Comparison of ENCODE assay signal across 14 cellular contexts in genomic region chr7:129222064-129222463, GRCh38. TPM values are rescaled to one million over a fixed set of nuclear protein-coding genes. Genes with fewer than 3 reads are reported as not detected.
DNase-seq lines count a peak whose midpoint lies in the region; ATAC-seq and TF ChIP-seq lines count a peak whose summit lies in the region.
"Had no signal": no experiment of that assay in that cellular context is flagged by ENCODE, and none has a peak within 500 bp of the region (broad histone marks: within the 10 kb centered on the region; RNA-seq: fewer than 3 reads in every experiment).

No MANE protein-coding gene starts in this region.

- no peak for TF ChIP-seq POLR2A in spleen (IDR thresholded peaks at IDR 0.05)

- H3K27me3 ChIP-seq in spleen (replicated peaks in 1 of 7) (peaks cover 0 to 12% (median 0%) of the 10 kb centered on the region in 7 donors), brain microvascular endothelial cell (replicated peaks) (no peaks in the 10 kb centered on the region)
- H3K27me3 ChIP-seq: foreskin keratinocyte had no signal

- H3K36me3 ChIP-seq in spleen (no peaks in the 10 kb centered on the region), brain microvascular endothelial cell (replicated peaks) (no peaks in the 10 kb centered on the region)

- H3K4me3 ChIP-seq in spleen (peak overlapping the region in 1 of 8 donors; percentile 5), brain microvascular endothelial cell (ENCODE audit: low read depth, low read length) (no peak overlapping the region)

- H3K9me3 Mint-ChIP-seq in activated naive CD4-positive, alpha-beta T cell treated with anti-CD3 and anti-CD28 coated beads, Interleukin-2, amount 50 U/mL, for 24 hours: no peaks in the 10 kb centered on the region
- H3K9me3 Mint-ChIP-seq in central memory CD8-positive, alpha-beta T cell: no peaks in the 10 kb centered on the region

- H3K9me3 ChIP-seq in spleen: no peaks in the 10 kb centered on the region

- H3K36me3 Mint-ChIP-seq in activated naive CD4-positive, alpha-beta T cell treated with anti-CD3 and anti-CD28 coated beads, Interleukin-2, amount 50 U/mL, for 24 hours: no peaks in the 10 kb centered on the region
- H3K36me3 Mint-ChIP-seq in central memory CD8-positive, alpha-beta T cell (ENCODE audit: insufficient read depth): peaks cover 6% of the 10 kb centered on the region

- in situ Hi-C loops in brain microvascular endothelial cell (cut with HindIII; ENCODE audit: low pct_ligation_motif_present, low sequenced_read_pairs): no loop called here

- no peak for DNase-seq in activated naive CD4-positive, alpha-beta T cell treated with anti-CD3 and anti-CD28 coated beads, Interleukin-2, amount 50 U/mL, for 16 hours
- DNase-seq in NCI-H82 treated with DMSO at 0.1 percent for 48 hours (lab: John Stamatoyannopoulos, UW; ENCODE audit: unreplicated experiment): peak; percentile 67
- DNase-seq in central memory CD8-positive, alpha-beta T cell (ENCODE audit: low spot score in 2 of 2): no peak
- DNase-seq in spleen: no peak
- DNase-seq in brain microvascular endothelial cell: no peak
- no peak for DNase-seq in T1000 (lab: John Stamatoyannopoulos, UW)
- DNase-seq in middle frontal gyrus (ENCODE audit: extremely low spot score, low spot score): no peak
- DNase-seq: cerebellar nuclear complex, foreskin keratinocyte, left colon, retina had no signal

- peaks cover 34% of the 10 kb centered on the region for H3K4me1 Mint-ChIP-seq in activated naive CD4-positive, alpha-beta T cell treated with anti-CD3 and anti-CD28 coated beads, Interleukin-2, amount 50 U/mL, for 24 hours
- peaks cover 23% of the 10 kb centered on the region for H3K4me1 Mint-ChIP-seq in central memory CD8-positive, alpha-beta T cell

- H3K4me3 Mint-ChIP-seq in activated naive CD4-positive, alpha-beta T cell treated with anti-CD3 and anti-CD28 coated beads, Interleukin-2, amount 50 U/mL, for 24 hours: peak overlapping the region; percentile 68
- H3K4me3 Mint-ChIP-seq in central memory CD8-positive, alpha-beta T cell: peak overlapping the region; percentile 6

- TF ChIP-seq CTCF in spleen (IDR thresholded peaks at IDR 0.05 in 8 of 11, conservative IDR thresholded peaks at IDR 0.05 in 3 of 11): no peak
- no peak for TF ChIP-seq CTCF in brain microvascular endothelial cell (IDR thresholded peaks at IDR 0.05; ENCODE audit: low read depth, low read length, missing control alignments)

- WGBS in spleen, 5 donors: 2 to 7% (median 3%) methylated on average over 4 of the region's 4 CpGs

- H3K27me3 Mint-ChIP-seq in activated naive CD4-positive, alpha-beta T cell treated with anti-CD3 and anti-CD28 coated beads, Interleukin-2, amount 50 U/mL, for 24 hours: no peaks in the 10 kb centered on the region
- H3K27me3 Mint-ChIP-seq in central memory CD8-positive, alpha-beta T cell: peaks cover 14% of the 10 kb centered on the region

- H3K27ac Mint-ChIP-seq in activated naive CD4-positive, alpha-beta T cell treated with anti-CD3 and anti-CD28 coated beads, Interleukin-2, amount 50 U/mL, for 24 hours: peak overlapping the region; percentile 96
- H3K27ac Mint-ChIP-seq in central memory CD8-positive, alpha-beta T cell (ENCODE audit: low read depth): no peak overlapping the region

- peak overlapping the region in 6 of 8 donors; percentile 32 to 59 (median 48) for H3K27ac ChIP-seq in spleen
- H3K27ac ChIP-seq in brain microvascular endothelial cell: no peak overlapping the region
- H3K27ac ChIP-seq: foreskin keratinocyte had no signal

- H3K4me1 ChIP-seq in spleen: peaks cover 4 to 56% (median 38%) of the 10 kb centered on the region in 6 donors
- H3K4me1 ChIP-seq: foreskin keratinocyte had no signal

- intact Hi-C loops in spleen (cut with DNase I; ENCODE audit: low total_unique reads): loop anchor here (10.0 kb wide), 2 partner anchors 53 to 253 kb away; no protein-coding TSS in a partner anchor

- ATAC-seq in central memory CD8-positive, alpha-beta T cell (replicated peaks; ENCODE audit: extremely low read depth, poor library complexity, severe bottlenecking): no peak
- ATAC-seq: foreskin keratinocyte, left colon, SK-N-SH treated with all-trans-retinoic acid at 6 μM for 48 hours had no signal

RNA-seq across cellular contexts. Expression of gene AHCYL2, which starts 2.8 kb away (rescaled TPM):
- total RNA-seq in spleen: 10 to 100 TPM; 14.1 to 20.1 (median 18.3) TPM
- 1 to 10 TPM; 3.1 to 3.3 (median 3.3) TPM for polyA plus RNA-seq in spleen

RNA-seq across cellular contexts. Expression of gene SMO, which starts 33.6 kb away (rescaled TPM):
- total RNA-seq in spleen: 1 to 10 TPM; 2.6 to 4.7 (median 3.0) TPM
- 1 to 10 TPM; 1.4 to 2.1 (median 1.6) TPM for polyA plus RNA-seq in spleen
- total RNA-seq: HT-29 had no signal
